Comparison of ENCODE assay signal across 20 cellular contexts in genomic region chr9:132041825-132042224, GRCh38. TPM values are rescaled to one million over a fixed set of nuclear protein-coding genes. Genes with fewer than 3 reads are reported as not detected.
DNase-seq lines count a peak whose midpoint lies in the region; ATAC-seq, FAIRE-seq and TF ChIP-seq lines count a peak whose summit lies in the region.
"Had no signal": no experiment of that assay in that cellular context is flagged by ENCODE, and none has a peak within 500 bp of the region (broad histone marks: within the 10 kb centered on the region; RNA-seq: fewer than 3 reads in every experiment).

No MANE protein-coding gene starts in this region.

- H3K9me1 ChIP-seq in IMR-90 (ENCODE audit: insufficient read depth, low read length): peaks cover 22% of the 10 kb centered on the region
- H3K9me1 ChIP-seq in endothelial cell of umbilical vein (replicated peaks; ENCODE audit: control insufficient read depth, extremely low read depth, insufficient read depth, low read length): no peaks in the 10 kb centered on the region

- peak overlapping the region; percentile 93 for H2BK120ac ChIP-seq in IMR-90 (ENCODE audit: low read depth, low read length)

- H3K9me3 ChIP-seq in IMR-90 (ENCODE audit: control insufficient read depth, insufficient read depth, low read length): no peaks in the 10 kb centered on the region
- no peaks in the 10 kb centered on the region for H3K9me3 ChIP-seq in RWPE2 (ENCODE audit: severe bottlenecking)
- H3K9me3 ChIP-seq in endothelial cell of umbilical vein (replicated peaks; ENCODE audit: control insufficient read depth, insufficient read depth, low read length): no peaks in the 10 kb centered on the region
- no peaks in the 10 kb centered on the region for H3K9me3 ChIP-seq in smooth muscle cell (replicated peaks; ENCODE audit: low read depth)
- H3K9me3 ChIP-seq: tibial nerve had no signal

- TF ChIP-seq POLR2A in IMR-90 (IDR thresholded peaks at IDR 0.05; ENCODE audit: low read depth, low read length) (no peak), endothelial cell of umbilical vein (IDR thresholded peaks at IDR 0.05; ENCODE audit: low read depth, low read length) (no peak)

- no peak overlapping the region for H3K9ac ChIP-seq in IMR-90 (ENCODE audit: low read depth, low read length)
- no peak overlapping the region for H3K9ac ChIP-seq in endothelial cell of umbilical vein (replicated peaks; ENCODE audit: extremely low read depth, insufficient read depth, low read length)
- H3K9ac ChIP-seq in smooth muscle cell (ENCODE audit: low read depth): no peak overlapping the region

- H2AFZ ChIP-seq in IMR-90 (replicated peaks; ENCODE audit: low read length, poor library complexity) (peak overlapping the region; percentile 40), endothelial cell of umbilical vein (ENCODE audit: low read depth, low read length) (no peak overlapping the region), smooth muscle cell (ENCODE audit: low read depth) (no peak overlapping the region)

- H3K27ac Mint-ChIP-seq in activated naive CD4-positive, alpha-beta T cell treated with anti-CD3 and anti-CD28 coated beads, Interleukin-2, amount 10 ng/mL, durations not matched to agents 7 days and 5 days: no peak overlapping the region
- H3K27ac Mint-ChIP-seq: B cell; effector memory CD8-positive, alpha-beta T cell; stimulated activated naive CD8-positive, alpha-beta T cell treated with anti-CD3 and anti-CD28 coated beads, Interleukin-15, Interleukin-2, amounts not matched to agents 100 ng/mL and 50 ng/mL, for 24 hours had no signal

- no peaks in the 10 kb centered on the region for H3K27me3 Mint-ChIP-seq in activated naive CD4-positive, alpha-beta T cell treated with anti-CD3 and anti-CD28 coated beads, Interleukin-2, amount 10 ng/mL, durations not matched to agents 7 days and 5 days
- H3K27me3 Mint-ChIP-seq: B cell; central memory CD8-positive, alpha-beta T cell; effector memory CD8-positive, alpha-beta T cell; stimulated activated naive CD8-positive, alpha-beta T cell treated with anti-CD3 and anti-CD28 coated beads, Interleukin-15, Interleukin-2, amounts not matched to agents 100 ng/mL and 50 ng/mL, for 24 hours had no signal

- H2AK9ac ChIP-seq in IMR-90 (replicated peaks; ENCODE audit: low read depth, low read length, poor library complexity): peak overlapping the region; percentile 95

- no peaks in the 10 kb centered on the region for H3K9me3 Mint-ChIP-seq in activated naive CD4-positive, alpha-beta T cell treated with anti-CD3 and anti-CD28 coated beads, Interleukin-2, amount 10 ng/mL, durations not matched to agents 7 days and 5 days
- H3K9me3 Mint-ChIP-seq: central memory CD8-positive, alpha-beta T cell; effector memory CD8-positive, alpha-beta T cell; stimulated activated naive CD8-positive, alpha-beta T cell treated with anti-CD3 and anti-CD28 coated beads, Interleukin-15, Interleukin-2, amounts not matched to agents 100 ng/mL and 50 ng/mL, for 24 hours had no signal

- peak overlapping the region; percentile 54 for H4K5ac ChIP-seq in IMR-90 (ENCODE audit: low read depth, low read length)

- no peak for TF ChIP-seq RAD21 in IMR-90 (IDR thresholded peaks at IDR 0.05; ENCODE audit: low read length)

- dilution Hi-C loops in IMR-90 (cut with HindIII; ENCODE audit: low sequenced_read_pairs, unreplicated experiment): no loop called here
- dilution Hi-C loops in endothelial cell of umbilical vein (cut with MboI; ENCODE audit: extremely low pct_ligation_motif_present, low sequenced_read_pairs): no loop called here

- in situ Hi-C loops in IMR-90 (cut with MboI; ENCODE audit: low sequenced_read_pairs): no loop called here

- H3K27ac ChIP-seq in IMR-90 (ENCODE audit: insufficient read depth, low read length) (peak overlapping the region; percentile 12), RWPE2 (ENCODE audit: poor library complexity, severe bottlenecking) (peak overlapping the region; percentile 77), endothelial cell of umbilical vein (ENCODE audit: insufficient read depth, low read depth, low read length) (peak overlapping the region; percentile 7), smooth muscle cell (ENCODE audit: low read depth) (peak overlapping the region; percentile 17), dorsolateral prefrontal cortex (no peak overlapping the region)
- H3K27ac ChIP-seq: tibial nerve had no signal

- no peaks in the 10 kb centered on the region for H3K36me3 Mint-ChIP-seq in activated naive CD4-positive, alpha-beta T cell treated with anti-CD3 and anti-CD28 coated beads, Interleukin-2, amount 10 ng/mL, durations not matched to agents 7 days and 5 days

- POLR2A ChIA-PET in IMR-90 (lab: Charles Lee; ENCODE audit: unreplicated experiment): no interaction called here
- POLR2A ChIA-PET in endothelial cell of umbilical vein (lab: Charles Lee): no interaction called here

- peak overlapping the region; percentile 98 for H2AK5ac ChIP-seq in IMR-90 (ENCODE audit: low read depth, low read length)

- no peak overlapping the region for H3K4me2 ChIP-seq in IMR-90 (ENCODE audit: low read depth, low read length)
- H3K4me2 ChIP-seq in endothelial cell of umbilical vein (ENCODE audit: insufficient read depth, low read length): no peak overlapping the region
- no peak overlapping the region for H3K4me2 ChIP-seq in smooth muscle cell

- H4K8ac ChIP-seq in IMR-90 (ENCODE audit: low read depth in 2 of 2, low read length in 2 of 2): peak overlapping the region; percentile 32 to 87

- H3K23ac ChIP-seq in IMR-90 (ENCODE audit: low read depth, low read length): peak overlapping the region; percentile 73

- H3K56ac ChIP-seq in IMR-90 (ENCODE audit: extremely low read depth, insufficient read depth, low read length): 0 out of 2 replicates have a peak overlapping the region, but pooled peaks have one; percentile 14

- H3K4ac ChIP-seq in IMR-90 (ENCODE audit: low read depth, low read length): peak overlapping the region; percentile 95

- no peak overlapping the region for H3K4me3 Mint-ChIP-seq in activated naive CD4-positive, alpha-beta T cell treated with anti-CD3 and anti-CD28 coated beads, Interleukin-2, amount 10 ng/mL, durations not matched to agents 7 days and 5 days
- H3K4me3 Mint-ChIP-seq: B cell; central memory CD8-positive, alpha-beta T cell; effector memory CD8-positive, alpha-beta T cell; stimulated activated naive CD8-positive, alpha-beta T cell treated with anti-CD3 and anti-CD28 coated beads, Interleukin-15, Interleukin-2, amounts not matched to agents 100 ng/mL and 50 ng/mL, for 24 hours had no signal

- BruUV-seq in IMR-90 (replicated peaks; lab: Mats Ljungman, UMichigan) (no TSS peak), endothelial cell of umbilical vein (replicated peaks; lab: Mats Ljungman, UMichigan) (no TSS peak)

- no peaks in the 10 kb centered on the region for H3K4me1 Mint-ChIP-seq in activated naive CD4-positive, alpha-beta T cell treated with anti-CD3 and anti-CD28 coated beads, Interleukin-2, amount 10 ng/mL, durations not matched to agents 7 days and 5 days

- H2BK15ac ChIP-seq in IMR-90 (ENCODE audit: low read depth, low read length): peak overlapping the region; percentile 91; the same call in 2 of the 3 replicates

- no peak for TF ChIP-seq CTCF in IMR-90 (conservative IDR thresholded peaks at IDR 0.05; ENCODE audit: low read depth, low read length)
- TF ChIP-seq CTCF in RWPE2 (IDR thresholded peaks at IDR 0.05; ENCODE audit: poor library complexity, severe bottlenecking): no peak
- TF ChIP-seq CTCF in endothelial cell of umbilical vein (IDR thresholded peaks at IDR 0.05; ENCODE audit: extremely low read depth in 1 of 2, insufficient read depth in 1 of 2, low read depth in 1 of 2, low read length in 2 of 2): no peak
- no peak for TF ChIP-seq CTCF in smooth muscle cell (IDR thresholded peaks at IDR 0.05; ENCODE audit: borderline replicate concordance, insufficient read depth, poor library complexity, severe bottlenecking)
- no peak for TF ChIP-seq CTCF in dorsolateral prefrontal cortex (IDR thresholded peaks at IDR 0.05 in 54 of 56, conservative IDR thresholded peaks at IDR 0.05 in 2 of 56; ENCODE audit: low read depth in 1 of 56, partially characterized antibody in 56 of 56)

- DNase-seq in IMR-90 (no peak), RWPE2 (ENCODE audit: low spot score) (no peak), endothelial cell of umbilical vein (ENCODE audit: low read depth, low spot score) (no peak), smooth muscle cell (lab: John Stamatoyannopoulos, UW; ENCODE audit: unreplicated experiment) (no peak), AG20443 (ENCODE audit: low spot score) (no peak), dorsolateral prefrontal cortex (no peak)
- DNase-seq in activated naive CD4-positive, alpha-beta T cell treated with anti-CD3 and anti-CD28 coated beads, Interleukin-2, amount 10 ng/mL, durations not matched to agents 7 days and 5 days: no peak
- DNase-seq: activated CD4-positive, alpha-beta T cell treated with anti-CD3 and anti-CD28 coated beads, Interleukin-2, amount 50 U/mL, for 4 hours; activated gamma-delta T cell; COR-L47; effector memory CD8-positive, alpha-beta T cell; stimulated activated CD4-positive, alpha-beta T cell treated with anti-CD3 and anti-CD28 coated beads, Interleukin-1b, Interleukin-23, amount 100 ng/mL, for 48 hours; T-helper 1 cell had no signal

- WGBS in IMR-90 (ENCODE audit: extremely low coverage in 2 of 2, insufficient read length in 1 of 2), 2 experiments: no CpG with 5 or more reads among the region's 8 CpGs
- 89% methylated on average over 8 of the region's 8 CpGs for WGBS in smooth muscle cell (ENCODE audit: low lambda C conversion rate)

- no peak for FAIRE-seq in endothelial cell of umbilical vein (lab: Jason Lieb, UNC)
- FAIRE-seq: GM19239, HepG2 had no signal

- H3K27me3 ChIP-seq in IMR-90 (ENCODE audit: control insufficient read depth, insufficient read depth, low read length) (no peaks in the 10 kb centered on the region), RWPE2 (ENCODE audit: insufficient read depth, poor library complexity, severe bottlenecking) (no peaks in the 10 kb centered on the region), endothelial cell of umbilical vein (ENCODE audit: control insufficient read depth in 2 of 2, insufficient read depth in 2 of 2, low read length in 2 of 2) (no peaks in the 10 kb centered on the region), smooth muscle cell (ENCODE audit: low read depth) (no peaks in the 10 kb centered on the region), dorsolateral prefrontal cortex (no peaks in the 10 kb centered on the region)
- H3K27me3 ChIP-seq: tibial nerve had no signal

- H3K14ac ChIP-seq in IMR-90 (replicated peaks; ENCODE audit: low read depth, low read length): peak overlapping the region; percentile 87

- ATAC-seq in IMR-90 (ENCODE audit: low read depth) (no peak), RWPE2 (ENCODE audit: low read depth) (no peak)
- ATAC-seq: effector memory CD8-positive, alpha-beta T cell; sciatic nerve had no signal

- H3K79me1 ChIP-seq in IMR-90 (ENCODE audit: low read depth in 1 of 2, low read length in 2 of 2): peaks cover 56 to 78% of the 10 kb centered on the region in 2 experiments

- H2BK20ac ChIP-seq in IMR-90 (ENCODE audit: low read depth, low read length): peak overlapping the region; percentile 97

- H2BK5ac ChIP-seq in IMR-90 (ENCODE audit: low read depth, low read length, poor library complexity, severe bottlenecking): peak overlapping the region; percentile 85

- H3K18ac ChIP-seq in IMR-90 (ENCODE audit: low read depth, low read length): peak overlapping the region; percentile 64

- H3K4me3 ChIP-seq in IMR-90 (ENCODE audit: insufficient read depth, low read depth, low read length) (no peak overlapping the region), RWPE2 (ENCODE audit: severe bottlenecking) (no peak overlapping the region), endothelial cell of umbilical vein (replicated peaks in 1 of 3; ENCODE audit: insufficient read depth in 1 of 3, low read depth in 1 of 3, low read length in 3 of 3) (no peak overlapping the region), smooth muscle cell (no peak overlapping the region), dorsolateral prefrontal cortex (no peak overlapping the region)
- H3K4me3 ChIP-seq: tibial nerve had no signal

- intact Hi-C loops in IMR-90 (cut with micrococcal nuclease): no loop called here
- intact Hi-C loops in endothelial cell of umbilical vein (cut with micrococcal nuclease): no loop called here
- intact Hi-C loops in dorsolateral prefrontal cortex (cut with DNase I): no loop called here

- H3K4me1 ChIP-seq in IMR-90 (ENCODE audit: control insufficient read depth, insufficient read depth, low read length) (peaks cover 15% of the 10 kb centered on the region), RWPE2 (ENCODE audit: insufficient read depth, poor library complexity, severe bottlenecking) (peaks cover 13% of the 10 kb centered on the region), endothelial cell of umbilical vein (ENCODE audit: control insufficient read depth, extremely low read depth, insufficient read depth, low read length) (peaks cover 26% of the 10 kb centered on the region), smooth muscle cell (ENCODE audit: low read depth) (peaks cover 5% of the 10 kb centered on the region)
- H3K4me1 ChIP-seq: tibial nerve had no signal

- no peaks in the 10 kb centered on the region for H3K36me3 ChIP-seq in IMR-90 (ENCODE audit: control insufficient read depth, insufficient read depth, low read length)
- H3K36me3 ChIP-seq in RWPE2 (ENCODE audit: low read depth): no peaks in the 10 kb centered on the region
- no peaks in the 10 kb centered on the region for H3K36me3 ChIP-seq in endothelial cell of umbilical vein (ENCODE audit: control insufficient read depth in 2 of 2, extremely low read depth in 1 of 2, insufficient read depth in 2 of 2, low read length in 2 of 2)
- no peaks in the 10 kb centered on the region for H3K36me3 ChIP-seq in smooth muscle cell (ENCODE audit: low read depth)
- H3K36me3 ChIP-seq: tibial nerve had no signal

- peaks cover 25% of the 10 kb centered on the region for H3K79me2 ChIP-seq in endothelial cell of umbilical vein (ENCODE audit: control insufficient read depth, insufficient read depth, low read length)
- H3K79me2 ChIP-seq in smooth muscle cell (ENCODE audit: low read depth): peaks cover 35% of the 10 kb centered on the region

- H3F3A ChIP-seq in smooth muscle cell (ENCODE audit: low read depth): peaks cover 6% of the 10 kb centered on the region

- H4K20me1 ChIP-seq in IMR-90 (ENCODE audit: insufficient read depth, low read length) (no peaks in the 10 kb centered on the region), endothelial cell of umbilical vein (replicated peaks; ENCODE audit: control insufficient read depth, extremely low read depth, insufficient read depth, low read length) (no peaks in the 10 kb centered on the region), smooth muscle cell (ENCODE audit: low read depth) (peaks cover 79% of the 10 kb centered on the region)

- CTCF ChIA-PET in IMR-90 (lab: Yijun Ruan, JAX): no interaction called here
- CTCF ChIA-PET in endothelial cell of umbilical vein (lab: Charles Lee): no interaction called here
- CTCF ChIA-PET in activated naive CD4-positive, alpha-beta T cell treated with anti-CD3 and anti-CD28 coated beads, Interleukin-2, amount 10 ng/mL, durations not matched to agents 7 days and 5 days (lab: Charles Lee): no interaction called here

- H4K91ac ChIP-seq in IMR-90 (ENCODE audit: insufficient read depth, low read depth, low read length): peak overlapping the region; percentile 91

RNA-seq across cellular contexts. Expression of gene MED27, which starts 37.8 kb away (rescaled TPM):
- 51.9 and 63.4 TPM in 2 replicates for total RNA-seq in IMR-90 (2012; rRNA removed)
- polyA plus RNA-seq in IMR-90 (2012; rRNA removed): 50.2 and 51.6 TPM in 2 replicates
- polyA plus RNA-seq in IMR-90 (2012; cell fraction: cytosol; rRNA removed): 33.8 and 51.4 TPM in 2 replicates
- 18.2 and 24.4 TPM in 2 replicates for polyA plus RNA-seq in IMR-90 (2012; cell fraction: nucleus; rRNA removed; ENCODE audit: low replicate concordance)
- 27.2 and 27.9 TPM in 2 replicates for total RNA-seq in endothelial cell of umbilical vein
- polyA plus RNA-seq in endothelial cell of umbilical vein: 47.8 and 49.1 TPM in 2 replicates
- 40.4 and 42.7 TPM in 2 replicates for polyA plus RNA-seq in endothelial cell of umbilical vein (2011; cell fraction: cytosol; rRNA removed)
- polyA plus RNA-seq in endothelial cell of umbilical vein (2011; cell fraction: nucleus; rRNA removed): 25.0 and 27.3 TPM in 2 replicates
- polyA plus RNA-seq in endothelial cell of umbilical vein (2012): 36.2 and 41.0 TPM in 2 replicates
- polyA minus RNA-seq in endothelial cell of umbilical vein: 34.0 and 34.5 TPM in 2 replicates
- 29.6 TPM for polyA minus RNA-seq in endothelial cell of umbilical vein (2011; cell fraction: cytosol; rRNA and poly(A)+ RNA removed)
- 20.0 and 28.4 TPM in 2 replicates for polyA minus RNA-seq in endothelial cell of umbilical vein (2011; cell fraction: nucleus; rRNA and poly(A)+ RNA removed)
- 22.1 and 24.0 TPM in 2 replicates for total RNA-seq in smooth muscle cell
- polyA plus RNA-seq in smooth muscle cell: 47.5 and 50.0 TPM in 2 replicates
- total RNA-seq in dorsolateral prefrontal cortex: 10 to 100 TPM; 17.8 to 40.0 (median 27.6) TPM

Comparison
In these comparisons a context has a peak if more than half of its experiments do, and no peak if none do; other contexts are left out.
1. H3K27ac ChIP-seq: peak in IMR-90 (single experiment), RWPE2 (single experiment), endothelial cell of umbilical vein (single experiment) and smooth muscle cell (single experiment); none in dorsolateral prefrontal cortex (0 of 59).